Comparison of ENCODE assay signal across 15 cellular contexts in genomic region chr13:106480511-106480910, GRCh38.
"Had no signal": no experiment of that assay in that cellular context is flagged by ENCODE, and none has a peak within 500 bp of the region (broad histone marks: within the 10 kb centered on the region; RNA-seq: fewer than 3 reads in every experiment).

No MANE protein-coding gene starts in this region.

- H3K27ac ChIP-seq: right lobe of liver, SJSA1, spleen, stomach had no signal

- ATAC-seq: mucosa of descending colon; naive thymus-derived CD4-positive, alpha-beta T cell; right lobe of liver had no signal

- H3K27me3 ChIP-seq: right lobe of liver, SJSA1, stomach, uterus had no signal

- DNase-seq: activated CD4-positive, alpha-beta T cell treated with anti-CD3 and anti-CD28 coated beads, Interleukin-2, amount 50 U/mL, for 4 hours; activated CD4-positive, CD25-positive, alpha-beta regulatory T cell treated with anti-CD3 and anti-CD28 coated beads, Interleukin-2, amount 50 U/mL, for 72 hours; activated naive CD4-positive, alpha-beta T cell treated with Interleukin-2 at 50 U/mL for 16 hours; activated T-cell treated with anti-CD3 and anti-CD28 coated beads for 4 hours; left ventricle myocardium inferior; mucosa of descending colon; naive thymus-derived CD4-positive, alpha-beta T cell; nucleus accumbens; right lobe of liver; spleen; stomach; SW 1271; uterus had no signal

- FAIRE-seq: keratinocyte had no signal

- H3K4me1 ChIP-seq: right lobe of liver, SJSA1, spleen had no signal

- H3K4me3 ChIP-seq: left ventricle myocardium inferior, mucosa of descending colon, right lobe of liver, SJSA1, spleen, stomach, uterus had no signal

- H3K36me3 ChIP-seq: left ventricle myocardium inferior, right lobe of liver, SJSA1, spleen, stomach, uterus had no signal

- H3K9me3 ChIP-seq: mucosa of descending colon, right lobe of liver, SJSA1, stomach, uterus had no signal
